Comparison of ENCODE assay signal across 8 cellular contexts in genomic region chr7:44307301-44307900, GRCh38. TPM values are rescaled to one million over a fixed set of nuclear protein-coding genes. Genes with fewer than 3 reads are reported as not detected.
A peak's percentile ranks its signal among the peaks of the same experiment; 100 is the strongest.
DNase-seq lines count a peak whose midpoint lies in the region; ATAC-seq and TF ChIP-seq lines count a peak whose summit lies in the region.

No MANE protein-coding gene starts in this region.

- H3K4me1 ChIP-seq in HEK293 (ENCODE audit: control insufficient read depth, insufficient read depth, low read length) (no peaks in the 10 kb centered on the region), Panc1 (ENCODE audit: control insufficient read depth, insufficient read depth, low read length) (no peaks in the 10 kb centered on the region), osteoblast (ENCODE audit: insufficient read depth, low read length) (no peaks in the 10 kb centered on the region)

- POLR2A ChIA-PET in HEK293 (lab: Yijun Ruan, JAX) (no interaction called here), Panc1 (lab: Charles Lee) (interaction anchor here (0.7 kb wide), 1 partner anchor 105 kb away, joined by 3 read pairs; no protein-coding TSS in a partner anchor)

- H3K4me3 ChIP-seq in HEK293 (ENCODE audit: low read depth, low read length), result no peak overlapping the region
- H3K4me3 ChIP-seq in Panc1 (ENCODE audit: low read depth in 2 of 2, low read length in 2 of 2), result no peak overlapping the region
- H3K4me3 ChIP-seq in osteoblast (ENCODE audit: insufficient read depth, low read length), result no peak overlapping the region

- H2AFZ ChIP-seq in osteoblast (ENCODE audit: low read length), result peak overlapping the region; percentile 35

- H3K36me3 ChIP-seq in HEK293 (ENCODE audit: control insufficient read depth in 2 of 2, insufficient read depth in 1 of 2, low read length in 2 of 2), result no peaks in the 10 kb centered on the region
- H3K36me3 ChIP-seq in Panc1 (ENCODE audit: control insufficient read depth, insufficient read depth, low read length), result no peaks in the 10 kb centered on the region
- H3K36me3 ChIP-seq in osteoblast (ENCODE audit: insufficient read depth, low read length), result no peaks in the 10 kb centered on the region

- no peak overlapping the region for H3K27ac ChIP-seq in HEK293 (ENCODE audit: extremely low read depth, low read depth, low read length)
- H3K27ac ChIP-seq in Panc1 (ENCODE audit: low read length), result no peak overlapping the region
- H3K27ac ChIP-seq in osteoblast (ENCODE audit: low read depth, low read length), result no peak overlapping the region

- no peaks in the 10 kb centered on the region for H3K79me2 ChIP-seq in osteoblast (ENCODE audit: insufficient read depth, low read length)

- DNase-seq in DMS114 treated with DMSO at 0.1 percent for 48 hours (lab: John Stamatoyannopoulos, UW; ENCODE audit: unreplicated experiment) (peak; percentile 11), Panc1 (ENCODE audit: low read depth, low spot score) (peak; percentile 18), ecto neural progenitor cell (ENCODE audit: low spot score) (peak; percentile 56), osteoblast (ENCODE audit: insufficient read length, low spot score, missing footprints) (peak; percentile 92), HuH-7.5 (ENCODE audit: low spot score) (no peak)

- no peaks in the 10 kb centered on the region for H3K9me3 ChIP-seq in HEK293 (ENCODE audit: control insufficient read depth, insufficient read depth, low read depth, low read length)
- H3K9me3 ChIP-seq in Panc1 (ENCODE audit: control insufficient read depth, insufficient read depth, low read depth, low read length), result no peaks in the 10 kb centered on the region
- no peaks in the 10 kb centered on the region for H3K9me3 ChIP-seq in osteoblast (ENCODE audit: low read depth, low read length)

- no TSS peak for BruUV-seq in Panc1 (replicated peaks; lab: Mats Ljungman, UMichigan)

- CTCF ChIA-PET in HEK293 (lab: Yijun Ruan, JAX) (interaction anchor here (1.3 kb wide), 1 partner anchor 67 kb away, joined by 6 read pairs; no protein-coding TSS in a partner anchor), Panc1 (lab: Charles Lee) (no interaction called here)

- no peaks in the 10 kb centered on the region; the same call in 1 of the 2 replicates for H3K27me3 ChIP-seq in Panc1 (ENCODE audit: control insufficient read depth, insufficient read depth, low read length)
- H3K27me3 ChIP-seq in osteoblast (ENCODE audit: insufficient read depth, low read length), result peaks cover 12% of the 10 kb centered on the region

- no peaks in the 10 kb centered on the region for H4K20me1 ChIP-seq in osteoblast (ENCODE audit: insufficient read depth, low read length)

- no peak overlapping the region for H3K4me2 ChIP-seq in osteoblast (ENCODE audit: insufficient read depth, low read length)

- TF ChIP-seq CTCF in HEK293 (tag by site-specific recombination; IDR thresholded peaks at IDR 0.05) (peak; percentile 78), Panc1 (IDR thresholded peaks at IDR 0.05) (peak; percentile 75; the same call in 1 of the 2 replicates), osteoblast (IDR thresholded peaks at IDR 0.05; ENCODE audit: extremely low read depth, low read depth, low read length) (peak; percentile 38)

- ATAC-seq in Panc1 (peak; percentile 88), HG03571 (IDR thresholded peaks at IDR 0.05; ENCODE audit: unreplicated experiment) (no peak), GM18498 (IDR thresholded peaks at IDR 0.05; ENCODE audit: unreplicated experiment) (no peak)

- in situ Hi-C loops in Panc1 (cut with HindIII; ENCODE audit: low pct_unique_long_range_greater_than_20kb, low sequenced_read_pairs), result no loop called here

- intact Hi-C loops in Panc1 (cut with micrococcal nuclease; ENCODE audit: unreplicated experiment), result loop anchor here (5.0 kb wide), 1 partner anchor 65 kb away; no protein-coding TSS in a partner anchor

TF ChIP-seq in HEK293, 187 proteins besides CTCF, POLR2A, EP300 and RAD21 (continues in another document):
- TF ChIP-seq ZNF18 (tag by site-specific recombination; IDR thresholded peaks at IDR 0.05), result peak; percentile 95
- no peak for TF ChIP-seq ZNF146 (tag by site-specific recombination; IDR thresholded peaks at IDR 0.05)
- peak; percentile 72 for TF ChIP-seq EGR2 (tag by site-specific recombination; IDR thresholded peaks at IDR 0.05; ENCODE audit: low read depth)
- 0 out of 2 replicates have a peak, but pooled peaks have one; percentile 24 for TF ChIP-seq KLF9 (tag by site-specific recombination; IDR thresholded peaks at IDR 0.05; ENCODE audit: low read depth)
- TF ChIP-seq, protein P1, sequence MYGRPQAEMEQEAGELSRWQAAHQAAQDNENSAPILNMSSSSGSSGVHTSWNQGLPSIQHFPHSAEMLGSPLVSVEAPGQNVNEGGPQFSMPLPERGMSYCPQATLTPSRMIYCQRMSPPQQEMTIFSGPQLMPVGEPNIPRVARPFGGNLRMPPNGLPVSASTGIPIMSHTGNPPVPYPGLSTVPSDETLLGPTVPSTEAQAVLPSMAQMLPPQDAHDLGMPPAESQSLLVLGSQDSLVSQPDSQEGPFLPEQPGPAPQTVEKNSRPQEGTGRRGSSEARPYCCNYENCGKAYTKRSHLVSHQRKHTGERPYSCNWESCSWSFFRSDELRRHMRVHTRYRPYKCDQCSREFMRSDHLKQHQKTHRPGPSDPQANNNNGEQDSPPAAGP (tag by site-specific recombination; IDR thresholded peaks at IDR 0.05), result peak; percentile 94
- TF ChIP-seq KLF10 (tag by site-specific recombination; IDR thresholded peaks at IDR 0.05), result no peak
- no peak for TF ChIP-seq ZBTB8A (tag by site-specific recombination; IDR thresholded peaks at IDR 0.05)
- TF ChIP-seq ZBTB48 (tag by site-specific recombination; IDR thresholded peaks at IDR 0.05), result peak; percentile 84
- TF ChIP-seq, protein P2, sequence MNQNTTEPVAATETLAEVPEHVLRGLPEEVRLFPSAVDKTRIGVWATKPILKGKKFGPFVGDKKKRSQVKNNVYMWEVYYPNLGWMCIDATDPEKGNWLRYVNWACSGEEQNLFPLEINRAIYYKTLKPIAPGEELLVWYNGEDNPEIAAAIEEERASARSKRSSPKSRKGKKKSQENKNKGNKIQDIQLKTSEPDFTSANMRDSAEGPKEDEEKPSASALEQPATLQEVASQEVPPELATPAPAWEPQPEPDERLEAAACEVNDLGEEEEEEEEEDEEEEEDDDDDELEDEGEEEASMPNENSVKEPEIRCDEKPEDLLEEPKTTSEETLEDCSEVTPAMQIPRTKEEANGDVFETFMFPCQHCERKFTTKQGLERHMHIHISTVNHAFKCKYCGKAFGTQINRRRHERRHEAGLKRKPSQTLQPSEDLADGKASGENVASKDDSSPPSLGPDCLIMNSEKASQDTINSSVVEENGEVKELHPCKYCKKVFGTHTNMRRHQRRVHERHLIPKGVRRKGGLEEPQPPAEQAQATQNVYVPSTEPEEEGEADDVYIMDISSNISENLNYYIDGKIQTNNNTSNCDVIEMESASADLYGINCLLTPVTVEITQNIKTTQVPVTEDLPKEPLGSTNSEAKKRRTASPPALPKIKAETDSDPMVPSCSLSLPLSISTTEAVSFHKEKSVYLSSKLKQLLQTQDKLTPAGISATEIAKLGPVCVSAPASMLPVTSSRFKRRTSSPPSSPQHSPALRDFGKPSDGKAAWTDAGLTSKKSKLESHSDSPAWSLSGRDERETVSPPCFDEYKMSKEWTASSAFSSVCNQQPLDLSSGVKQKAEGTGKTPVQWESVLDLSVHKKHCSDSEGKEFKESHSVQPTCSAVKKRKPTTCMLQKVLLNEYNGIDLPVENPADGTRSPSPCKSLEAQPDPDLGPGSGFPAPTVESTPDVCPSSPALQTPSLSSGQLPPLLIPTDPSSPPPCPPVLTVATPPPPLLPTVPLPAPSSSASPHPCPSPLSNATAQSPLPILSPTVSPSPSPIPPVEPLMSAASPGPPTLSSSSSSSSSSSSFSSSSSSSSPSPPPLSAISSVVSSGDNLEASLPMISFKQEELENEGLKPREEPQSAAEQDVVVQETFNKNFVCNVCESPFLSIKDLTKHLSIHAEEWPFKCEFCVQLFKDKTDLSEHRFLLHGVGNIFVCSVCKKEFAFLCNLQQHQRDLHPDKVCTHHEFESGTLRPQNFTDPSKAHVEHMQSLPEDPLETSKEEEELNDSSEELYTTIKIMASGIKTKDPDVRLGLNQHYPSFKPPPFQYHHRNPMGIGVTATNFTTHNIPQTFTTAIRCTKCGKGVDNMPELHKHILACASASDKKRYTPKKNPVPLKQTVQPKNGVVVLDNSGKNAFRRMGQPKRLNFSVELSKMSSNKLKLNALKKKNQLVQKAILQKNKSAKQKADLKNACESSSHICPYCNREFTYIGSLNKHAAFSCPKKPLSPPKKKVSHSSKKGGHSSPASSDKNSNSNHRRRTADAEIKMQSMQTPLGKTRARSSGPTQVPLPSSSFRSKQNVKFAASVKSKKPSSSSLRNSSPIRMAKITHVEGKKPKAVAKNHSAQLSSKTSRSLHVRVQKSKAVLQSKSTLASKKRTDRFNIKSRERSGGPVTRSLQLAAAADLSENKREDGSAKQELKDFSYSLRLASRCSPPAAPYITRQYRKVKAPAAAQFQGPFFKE (tag by site-specific recombination; IDR thresholded peaks at IDR 0.05; ENCODE audit: borderline replicate concordance), result no peak
- no peak for TF ChIP-seq ZNF514 (tag by site-specific recombination; IDR thresholded peaks at IDR 0.05)

RNA-seq across cellular contexts. Expression of gene CAMK2B, which starts 18.0 kb away (rescaled TPM):
- total RNA-seq in Panc1 (2021; ENCODE audit: unreplicated experiment) (0.26 TPM), osteoblast (not detected in 2 replicates)
- 0.51 TPM for polyA plus RNA-seq in Panc1 (2012; ENCODE audit: insufficient read length)
